Comparison of ENCODE assay signal across 8 cellular contexts in the genomic region with DNA sequence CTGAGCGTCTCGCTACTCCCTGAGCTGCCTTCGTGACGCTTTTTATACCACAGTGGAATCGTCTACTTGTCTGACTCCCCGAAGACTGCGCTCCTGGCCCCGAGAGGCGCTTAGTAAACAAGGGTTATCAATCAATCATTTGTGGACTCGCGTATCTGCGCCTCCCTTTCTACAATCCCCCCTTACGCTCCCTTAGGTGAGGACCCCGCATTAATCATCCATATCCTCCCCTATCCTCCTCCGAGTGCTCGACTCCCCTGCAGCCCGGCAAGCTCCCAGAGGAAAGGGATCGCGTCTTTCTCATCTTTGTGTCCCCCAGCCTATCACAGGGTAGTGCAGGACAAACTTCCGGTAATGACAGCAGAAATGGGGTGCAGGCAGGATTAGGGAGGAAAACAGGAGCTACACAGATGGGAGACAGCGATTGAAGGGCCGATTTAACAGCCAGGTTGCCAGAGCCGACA. TPM values are rescaled to one million over a fixed set of nuclear protein-coding genes. Genes with fewer than 3 reads are reported as not detected.
DNase-seq lines count a peak whose midpoint lies in the region; ATAC-seq and TF ChIP-seq lines count a peak whose summit lies in the region.

No MANE protein-coding gene starts in this region.

- no peak for DNase-seq in activated CD4-positive, CD25-positive, alpha-beta regulatory T cell treated with anti-CD3 and anti-CD28 coated beads, Interleukin-2, amount 50 U/mL, for 72 hours
- DNase-seq in HEK293T (ENCODE audit: extremely low spot score) = peak; percentile 35
- peak; percentile 31 for DNase-seq in NCI-H128 (lab: John Stamatoyannopoulos, UW; ENCODE audit: unreplicated experiment)
- peak; percentile 19 for DNase-seq in activated CD8-positive, alpha-beta memory T cell treated with anti-CD3 and anti-CD28 coated beads, Interleukin-2, amount 50 U/mL, for 4 hours
- peak; percentile 58 for DNase-seq in fibroblast of peridontal ligament (ENCODE audit: extremely low read depth)
- DNase-seq in neural crest cell (ENCODE audit: low read depth, low spot score) = peak; percentile 37

- POLR2A ChIA-PET in HEK293T (lab: Yijun Ruan, JAX) = interaction anchor here (0.8 to 2.4 kb wide), 11 partner anchors 9 to 669 kb away, joined by 3 to 7 read pairs (median 3); partner anchors contain the start of genes CYB5RL, IFT25 and MRPL37

- no peaks in the 10 kb centered on the region for H3K36me3 Mint-ChIP-seq in neural crest cell (ENCODE audit: low read depth)

- CTCF ChIA-PET in HEK293T (lab: Yijun Ruan, JAX) = interaction anchor here (0.5 to 0.8 kb wide), 4 partner anchors 29 to 552 kb away, joined by 3 to 4 read pairs (median 3); no protein-coding TSS in a partner anchor

- H3K27ac Mint-ChIP-seq in neural crest cell (ENCODE audit: unreplicated experiment) = no peak overlapping the region

- ATAC-seq in activated CD4-positive, CD25-positive, alpha-beta regulatory T cell treated with anti-CD3 and anti-CD28 coated beads, Interleukin-2, amount 50 U/mL, for 24 hours = peak; percentile 6 to 13
- no peak for ATAC-seq in HG02973 (IDR thresholded peaks at IDR 0.05; ENCODE audit: unreplicated experiment)

- H3K27me3 Mint-ChIP-seq in neural crest cell (ENCODE audit: low read depth) = no peaks in the 10 kb centered on the region

- TF ChIP-seq CTCF in neural crest cell (conservative IDR thresholded peaks at IDR 0.05) = no peak

- H3K4me1 Mint-ChIP-seq in neural crest cell = peaks cover 12% of the 10 kb centered on the region

- H3K4me3 Mint-ChIP-seq in neural crest cell = no peak overlapping the region

- no peaks in the 10 kb centered on the region for H3K9me3 Mint-ChIP-seq in neural crest cell

TF ChIP-seq in HEK293T, 16 proteins besides CTCF, POLR2A, EP300 and RAD21:
- TF ChIP-seq, protein P1, sequence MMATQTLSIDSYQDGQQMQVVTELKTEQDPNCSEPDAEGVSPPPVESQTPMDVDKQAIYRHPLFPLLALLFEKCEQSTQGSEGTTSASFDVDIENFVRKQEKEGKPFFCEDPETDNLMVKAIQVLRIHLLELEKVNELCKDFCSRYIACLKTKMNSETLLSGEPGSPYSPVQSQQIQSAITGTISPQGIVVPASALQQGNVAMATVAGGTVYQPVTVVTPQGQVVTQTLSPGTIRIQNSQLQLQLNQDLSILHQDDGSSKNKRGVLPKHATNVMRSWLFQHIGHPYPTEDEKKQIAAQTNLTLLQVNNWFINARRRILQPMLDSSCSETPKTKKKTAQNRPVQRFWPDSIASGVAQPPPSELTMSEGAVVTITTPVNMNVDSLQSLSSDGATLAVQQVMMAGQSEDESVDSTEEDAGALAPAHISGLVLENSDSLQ (IDR thresholded peaks at IDR 0.05) = peak; percentile 54
- no peak for TF ChIP-seq SUZ12 (IDR thresholded peaks at IDR 0.05)

RNA-seq across cellular contexts. Expression of gene TMEM59, which starts 0.5 kb away (rescaled TPM):
- 103 and 105 TPM in 2 replicates for total RNA-seq in neural crest cell

RNA-seq across cellular contexts. Expression of gene TCEANC2, which starts 0.9 kb away (rescaled TPM):
- total RNA-seq in neural crest cell = 8.5 and 8.7 TPM in 2 replicates

RNA-seq across cellular contexts. Expression of gene LDLRAD1, which starts 34.5 kb away (rescaled TPM):
- total RNA-seq in neural crest cell = not detected in 2 replicates
